ENCODE assay signal across 1 cellular context in genomic region chr6:148509152-148509571, GRCh38.
TF ChIP-seq lines count a peak whose summit lies in the region.

No MANE protein-coding gene starts in this region.

TF ChIP-seq in IMR-90, 13 proteins besides CTCF, POLR2A, EP300 and RAD21:
- TF ChIP-seq FOS (IDR thresholded peaks at IDR 0.05; ENCODE audit: low read depth, low read length) (no peak), SMC3 (IDR thresholded peaks at IDR 0.05; ENCODE audit: low read depth, low read length) (no peak), CEBPB (IDR thresholded peaks at IDR 0.05; ENCODE audit: low read depth, low read length) (no peak), MXI1 (IDR thresholded peaks at IDR 0.05; ENCODE audit: borderline replicate concordance, low read depth, low read length) (no peak; the same call in 1 of the 2 replicates), BHLHE40 (IDR thresholded peaks at IDR 0.05; ENCODE audit: low read depth, low read length) (no peak), RCOR1 (IDR thresholded peaks at IDR 0.05; ENCODE audit: insufficient replicate concordance, low read length) (no peak), RFX5 (IDR thresholded peaks at IDR 0.05; ENCODE audit: low read depth, low read length) (no peak), CHD1 (IDR thresholded peaks at IDR 0.05; ENCODE audit: low read depth, low read length) (no peak), USF2 (IDR thresholded peaks at IDR 0.05; ENCODE audit: low read depth, low read length) (no peak), MAZ (IDR thresholded peaks at IDR 0.05; ENCODE audit: borderline replicate concordance, low read depth, low read length) (no peak), NFE2L2 (IDR thresholded peaks at IDR 0.05; ENCODE audit: low read depth, low read length) (no peak), MAFK (IDR thresholded peaks at IDR 0.05; ENCODE audit: low read depth, low read length) (no peak), ELK1 (IDR thresholded peaks at IDR 0.05; ENCODE audit: borderline replicate concordance, low read depth, low read length) (no peak)
